ENCODE assay signal across 8 cellular contexts in the genomic region with DNA sequence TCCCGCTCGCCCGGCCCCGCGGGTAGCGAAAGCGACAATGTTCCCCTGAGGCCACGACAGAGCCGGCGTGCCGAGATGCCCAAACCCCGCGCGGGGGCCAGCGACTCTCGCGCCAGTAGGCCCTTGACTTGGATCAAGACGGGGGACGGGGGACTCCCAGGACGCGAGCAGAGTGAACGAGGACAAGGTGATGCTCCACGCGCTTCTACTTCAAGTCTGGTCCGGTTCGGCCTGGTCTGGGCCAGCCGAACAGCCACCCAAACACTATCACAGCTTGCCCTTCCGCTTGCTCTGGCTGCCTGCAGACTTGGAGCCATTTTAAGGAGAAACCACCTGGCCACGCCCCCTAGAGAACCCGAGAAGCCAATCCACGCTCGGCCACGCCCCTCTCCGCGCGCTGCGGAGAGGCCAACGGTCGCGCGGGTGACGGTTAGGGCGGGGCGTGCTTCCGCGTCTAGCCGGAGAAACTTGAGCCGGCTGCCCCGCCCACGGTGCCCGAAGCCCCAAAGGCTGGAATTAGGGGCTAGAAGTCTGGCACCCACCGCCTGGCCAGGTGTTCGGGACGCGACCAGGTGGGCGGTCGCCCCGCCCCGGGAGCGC. TPM values are rescaled to one million over a fixed set of nuclear protein-coding genes. Genes with fewer than 3 reads are reported as not detected.
DNase-seq lines count a peak whose midpoint lies in the region; ATAC-seq and TF ChIP-seq lines count a peak whose summit lies in the region.

No MANE protein-coding gene starts in this region.

- H3K4me1 ChIP-seq in liver (ENCODE audit: control insufficient read depth in 4 of 4, insufficient read depth in 4 of 4, low read length in 3 of 4): peaks cover 15 to 52% (median 41%) of the 10 kb centered on the region in 4 donors

- peak; percentile 100 for DNase-seq in CD1c-positive myeloid dendritic cell (ENCODE audit: extremely low spot score)
- DNase-seq in NCI-H748 treated with DMSO at 0.1 percent for 48 hours (lab: John Stamatoyannopoulos, UW): peak; percentile 90
- peak; percentile 98 to 99 for DNase-seq in activated CD4-positive, alpha-beta T cell treated with anti-CD3 and anti-CD28 coated beads, Interleukin-2, amount 50 U/mL, for 4 hours
- peak; percentile 98 for DNase-seq in dermis blood vessel endothelial cell
- peak; percentile 99 for DNase-seq in stimulated activated CD4-positive, alpha-beta T cell treated with anti-CD3 and anti-CD28 coated beads, Interleukin-4, amount 100 ng/mL, for 1 hour

- H3K36me3 ChIP-seq in liver (ENCODE audit: control insufficient read depth in 4 of 4, insufficient read depth in 3 of 4, low read depth in 1 of 4, low read length in 3 of 4): peaks cover 0 to 27% (median 20%) of the 10 kb centered on the region in 4 donors

- peak overlapping the region; percentile 85 to 95 (median 92) for H3K4me3 ChIP-seq in liver (ENCODE audit: low read depth in 1 of 3, low read length in 3 of 3)

- no peak for TF ChIP-seq CTCF in liver (IDR thresholded peaks at IDR 0.05; ENCODE audit: low read depth, low read length, missing input control)

- under 1% methylated on average over 60 of the region's 60 CpGs for WGBS in liver

- ATAC-seq in GM19397 (IDR thresholded peaks at IDR 0.05; ENCODE audit: unreplicated experiment) (peak; percentile 49), HG03565 (IDR thresholded peaks at IDR 0.05; ENCODE audit: unreplicated experiment) (peak; percentile 34)

- peak overlapping the region; percentile 97 to 99 for H3K27ac ChIP-seq in liver (ENCODE audit: low read depth in 1 of 2, low read length in 2 of 2)

- TF ChIP-seq RAD21 in liver (IDR thresholded peaks at IDR 0.05): peak in 1 of 2 donors; percentile 19

- no peaks in the 10 kb centered on the region for H3K9me3 ChIP-seq in liver (ENCODE audit: control insufficient read depth in 4 of 4, low read length in 3 of 4)

- H3K9ac ChIP-seq in liver (ENCODE audit: low read depth in 1 of 2, low read length in 2 of 2): peak overlapping the region; percentile 40 to 96

- H3K27me3 ChIP-seq in liver (ENCODE audit: control insufficient read depth in 4 of 4, insufficient read depth in 4 of 4, low read length in 3 of 4): no peaks in the 10 kb centered on the region

TF ChIP-seq in liver, 16 proteins besides CTCF, POLR2A, EP300 and RAD21:
- TF ChIP-seq NR2F2 (IDR thresholded peaks at IDR 0.05): peak; percentile 18
- TF ChIP-seq RXRA (IDR thresholded peaks at IDR 0.05): peak; percentile 74 to 77
- no peak for TF ChIP-seq FOXA2 (IDR thresholded peaks at IDR 0.05)
- TF ChIP-seq SP1 (IDR thresholded peaks at IDR 0.05): peak; percentile 79
- TF ChIP-seq EGR1 (IDR thresholded peaks at IDR 0.05; ENCODE audit: low read depth in 2 of 2): peak in 1 of 2 donors; percentile 11
- no peak for TF ChIP-seq HNF4G (IDR thresholded peaks at IDR 0.05)
- peak; percentile 99 for TF ChIP-seq YY1 (IDR thresholded peaks at IDR 0.05)
- TF ChIP-seq JUND (IDR thresholded peaks at IDR 0.05): no peak
- TF ChIP-seq, protein P1, sequence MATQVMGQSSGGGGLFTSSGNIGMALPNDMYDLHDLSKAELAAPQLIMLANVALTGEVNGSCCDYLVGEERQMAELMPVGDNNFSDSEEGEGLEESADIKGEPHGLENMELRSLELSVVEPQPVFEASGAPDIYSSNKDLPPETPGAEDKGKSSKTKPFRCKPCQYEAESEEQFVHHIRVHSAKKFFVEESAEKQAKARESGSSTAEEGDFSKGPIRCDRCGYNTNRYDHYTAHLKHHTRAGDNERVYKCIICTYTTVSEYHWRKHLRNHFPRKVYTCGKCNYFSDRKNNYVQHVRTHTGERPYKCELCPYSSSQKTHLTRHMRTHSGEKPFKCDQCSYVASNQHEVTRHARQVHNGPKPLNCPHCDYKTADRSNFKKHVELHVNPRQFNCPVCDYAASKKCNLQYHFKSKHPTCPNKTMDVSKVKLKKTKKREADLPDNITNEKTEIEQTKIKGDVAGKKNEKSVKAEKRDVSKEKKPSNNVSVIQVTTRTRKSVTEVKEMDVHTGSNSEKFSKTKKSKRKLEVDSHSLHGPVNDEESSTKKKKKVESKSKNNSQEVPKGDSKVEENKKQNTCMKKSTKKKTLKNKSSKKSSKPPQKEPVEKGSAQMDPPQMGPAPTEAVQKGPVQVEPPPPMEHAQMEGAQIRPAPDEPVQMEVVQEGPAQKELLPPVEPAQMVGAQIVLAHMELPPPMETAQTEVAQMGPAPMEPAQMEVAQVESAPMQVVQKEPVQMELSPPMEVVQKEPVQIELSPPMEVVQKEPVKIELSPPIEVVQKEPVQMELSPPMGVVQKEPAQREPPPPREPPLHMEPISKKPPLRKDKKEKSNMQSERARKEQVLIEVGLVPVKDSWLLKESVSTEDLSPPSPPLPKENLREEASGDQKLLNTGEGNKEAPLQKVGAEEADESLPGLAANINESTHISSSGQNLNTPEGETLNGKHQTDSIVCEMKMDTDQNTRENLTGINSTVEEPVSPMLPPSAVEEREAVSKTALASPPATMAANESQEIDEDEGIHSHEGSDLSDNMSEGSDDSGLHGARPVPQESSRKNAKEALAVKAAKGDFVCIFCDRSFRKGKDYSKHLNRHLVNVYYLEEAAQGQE (IDR thresholded peaks at IDR 0.05): peak; percentile 79
- peak; percentile 95 for TF ChIP-seq TAF1 (conservative IDR thresholded peaks at IDR 0.05)
- TF ChIP-seq GABPA (IDR thresholded peaks at IDR 0.05 in 1 of 2, conservative IDR thresholded peaks at IDR 0.05 in 1 of 2): peak in 1 of 2 donors; percentile 62
- TF ChIP-seq HNF4A (conservative IDR thresholded peaks at IDR 0.05): peak; percentile 17 to 19
- TF ChIP-seq, protein P2, sequence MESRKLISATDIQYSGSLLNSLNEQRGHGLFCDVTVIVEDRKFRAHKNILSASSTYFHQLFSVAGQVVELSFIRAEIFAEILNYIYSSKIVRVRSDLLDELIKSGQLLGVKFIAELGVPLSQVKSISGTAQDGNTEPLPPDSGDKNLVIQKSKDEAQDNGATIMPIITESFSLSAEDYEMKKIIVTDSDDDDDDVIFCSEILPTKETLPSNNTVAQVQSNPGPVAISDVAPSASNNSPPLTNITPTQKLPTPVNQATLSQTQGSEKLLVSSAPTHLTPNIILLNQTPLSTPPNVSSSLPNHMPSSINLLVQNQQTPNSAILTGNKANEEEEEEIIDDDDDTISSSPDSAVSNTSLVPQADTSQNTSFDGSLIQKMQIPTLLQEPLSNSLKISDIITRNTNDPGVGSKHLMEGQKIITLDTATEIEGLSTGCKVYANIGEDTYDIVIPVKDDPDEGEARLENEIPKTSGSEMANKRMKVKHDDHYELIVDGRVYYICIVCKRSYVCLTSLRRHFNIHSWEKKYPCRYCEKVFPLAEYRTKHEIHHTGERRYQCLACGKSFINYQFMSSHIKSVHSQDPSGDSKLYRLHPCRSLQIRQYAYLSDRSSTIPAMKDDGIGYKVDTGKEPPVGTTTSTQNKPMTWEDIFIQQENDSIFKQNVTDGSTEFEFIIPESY (IDR thresholded peaks at IDR 0.05): no peak
- TF ChIP-seq FOXA1 (IDR thresholded peaks at IDR 0.05): no peak
- TF ChIP-seq, protein P3, sequence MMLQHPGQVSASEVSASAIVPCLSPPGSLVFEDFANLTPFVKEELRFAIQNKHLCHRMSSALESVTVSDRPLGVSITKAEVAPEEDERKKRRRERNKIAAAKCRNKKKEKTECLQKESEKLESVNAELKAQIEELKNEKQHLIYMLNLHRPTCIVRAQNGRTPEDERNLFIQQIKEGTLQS (IDR thresholded peaks at IDR 0.05): no peak
- TF ChIP-seq, protein P4, sequence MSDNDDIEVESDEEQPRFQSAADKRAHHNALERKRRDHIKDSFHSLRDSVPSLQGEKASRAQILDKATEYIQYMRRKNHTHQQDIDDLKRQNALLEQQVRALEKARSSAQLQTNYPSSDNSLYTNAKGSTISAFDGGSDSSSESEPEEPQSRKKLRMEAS (IDR thresholded peaks at IDR 0.05): no peak

RNA-seq across cellular contexts. Expression of a gene that starts 0.6 kb away (rescaled TPM):
- total RNA-seq in dermis blood vessel endothelial cell (66.4 and 74.0 TPM in 2 replicates), liver (10 to 100 TPM; 28.6 to 75.6 TPM)
- 100 to 1,000 TPM in 1 of 2 donors, 10 to 100 TPM in 1; 68.4 to 107 TPM for polyA plus RNA-seq in liver

RNA-seq across cellular contexts. Expression of a gene that starts 2.9 kb away (rescaled TPM):
- total RNA-seq in dermis blood vessel endothelial cell (45.1 and 47.5 TPM in 2 replicates), liver (10 to 100 TPM in 1 of 2 donors, 1 to 10 TPM in 1; 7.9 to 10.6 TPM)
- 1 to 10 TPM; 8.6 to 9.9 TPM for polyA plus RNA-seq in liver

RNA-seq across cellular contexts. Expression of a gene that starts 7.9 kb away (rescaled TPM):
- total RNA-seq in dermis blood vessel endothelial cell (145 and 226 TPM in 2 replicates), liver (100 to 1,000 TPM in 1 of 2 donors, 10 to 100 TPM in 1; 33.6 to 182 TPM)
- polyA plus RNA-seq in liver: 10 to 100 TPM; 20.9 to 45.8 TPM

RNA-seq across cellular contexts. Expression of a gene that starts 14.1 kb away (rescaled TPM):
- total RNA-seq in dermis blood vessel endothelial cell: 75.2 and 86.3 TPM in 2 replicates
- total RNA-seq in liver: 10 to 100 TPM; 43.9 to 50.9 TPM
- 10 to 100 TPM; 29.4 to 50.1 TPM for polyA plus RNA-seq in liver

RNA-seq across cellular contexts. Expression of a gene that starts 31.3 kb away (rescaled TPM):
- total RNA-seq in dermis blood vessel endothelial cell (12.1 and 16.5 TPM in 2 replicates), liver (10 to 100 TPM in 1 of 2 donors, 1 to 10 TPM in 1; 10.0 to 12.8 TPM)
- 10 to 100 TPM; 11.0 to 16.2 TPM for polyA plus RNA-seq in liver

Comparison
In these comparisons a context has a peak if more than half of its experiments do, and no peak if none do; other contexts are left out.
1. Peak in every context shown above with its lines: DNase-seq, ATAC-seq, H3K4me3 ChIP-seq and H3K27ac ChIP-seq.